In genomic region chr2:153235516-153235915, GRCh38 we compare ENCODE assay signal across 12 cellular contexts.
A peak's percentile ranks its signal among the peaks of the same experiment; 100 is the strongest.
DNase-seq lines count a peak whose midpoint lies in the region; ATAC-seq and TF ChIP-seq lines count a peak whose summit lies in the region.
"Had no signal": no experiment of that assay in that cellular context is flagged by ENCODE, and none has a peak within 500 bp of the region (broad histone marks: within the 10 kb centered on the region; RNA-seq: fewer than 3 reads in every experiment).

No MANE protein-coding gene starts in this region.

- intact Hi-C loops in aorta (cut with DNase I): no loop called here

- no peaks in the 10 kb centered on the region for H3F3A ChIP-seq in neural progenitor cell (ENCODE audit: low read depth)

- H3K4me3 ChIP-seq in aorta (ENCODE audit: low read length in 2 of 2): no peak overlapping the region
- no peak overlapping the region for H3K4me3 ChIP-seq in neural progenitor cell

- no peaks in the 10 kb centered on the region for H3K36me3 ChIP-seq in aorta (ENCODE audit: control insufficient read depth in 1 of 2, insufficient read depth in 2 of 2, low read length in 1 of 2)
- no peaks in the 10 kb centered on the region for H3K36me3 ChIP-seq in neural progenitor cell

- TF ChIP-seq CTCF in neural progenitor cell (IDR thresholded peaks at IDR 0.05): no peak

- no peaks in the 10 kb centered on the region for H3K27me3 Mint-ChIP-seq in activated T-helper 17 cell treated with anti-CD3 and anti-CD28 coated beads, Interleukin-2, amount 50 U/mL, for 72 hours
- H3K27me3 Mint-ChIP-seq in neural progenitor cell (ENCODE audit: insufficient read depth, low read depth): no peaks in the 10 kb centered on the region

- DNase-seq in activated effector memory CD4-positive, alpha-beta T cell treated with Interleukin-2 at 50 U/mL for 16 hours: no peak
- DNase-seq in aorta: no peak
- DNase-seq in DMS79 treated with DMSO at 0.1 percent for 48 hours (lab: John Stamatoyannopoulos, UW): no peak
- DNase-seq in neural progenitor cell (ENCODE audit: low spot score): no peak
- DNase-seq: amniotic stem cell, NCI-H446 treated with DMSO at 0.1 percent for 48 hours had no signal

- H3K4me1 Mint-ChIP-seq in activated T-helper 17 cell treated with anti-CD3 and anti-CD28 coated beads, Interleukin-2, amount 50 U/mL, for 72 hours: peaks cover 9% of the 10 kb centered on the region
- peaks cover 17% of the 10 kb centered on the region for H3K4me1 Mint-ChIP-seq in neural progenitor cell

- H3K79me2 ChIP-seq in neural progenitor cell (ENCODE audit: low read depth): no peaks in the 10 kb centered on the region

- H4K20me1 ChIP-seq in neural progenitor cell (ENCODE audit: low read depth): no peaks in the 10 kb centered on the region

- ATAC-seq in GM18519 (IDR thresholded peaks at IDR 0.05; ENCODE audit: low FRiP score, unreplicated experiment) (peak; percentile 84), GM19463 (IDR thresholded peaks at IDR 0.05; ENCODE audit: unreplicated experiment) (peak; percentile 84), HG03039 (IDR thresholded peaks at IDR 0.05; ENCODE audit: unreplicated experiment) (peak; percentile 65), aorta (ENCODE audit: low FRiP score) (no peak)
- peak; percentile 88 for ATAC-seq in activated T-helper 17 cell treated with anti-CD3 and anti-CD28 coated beads, Interleukin-2, amount 50 U/mL, for 72 hours (replicated peaks)
- ATAC-seq: esophagus mucosa, left lobe of liver had no signal

- H3K9ac ChIP-seq in neural progenitor cell: no peak overlapping the region

- H3K4me2 ChIP-seq in neural progenitor cell: no peak overlapping the region

- H3K27ac Mint-ChIP-seq in activated T-helper 17 cell treated with anti-CD3 and anti-CD28 coated beads, Interleukin-2, amount 50 U/mL, for 72 hours: no peak overlapping the region
- no peak overlapping the region for H3K27ac Mint-ChIP-seq in neural progenitor cell

- H2AFZ ChIP-seq in neural progenitor cell (replicated peaks): no peak overlapping the region

- WGBS in aorta, 2 donors: 87 to 92% methylated on average over 1 of the region's 1 CpG

- no peaks in the 10 kb centered on the region for H3K9me3 Mint-ChIP-seq in activated T-helper 17 cell treated with anti-CD3 and anti-CD28 coated beads, Interleukin-2, amount 50 U/mL, for 72 hours
- H3K9me3 Mint-ChIP-seq in neural progenitor cell: no peaks in the 10 kb centered on the region

- no peaks in the 10 kb centered on the region for H3K9me3 ChIP-seq in aorta (ENCODE audit: control insufficient read depth, low read length)
- no peaks in the 10 kb centered on the region for H3K9me3 ChIP-seq in neural progenitor cell (ENCODE audit: low read depth)

- no peaks in the 10 kb centered on the region for H3K36me3 Mint-ChIP-seq in activated T-helper 17 cell treated with anti-CD3 and anti-CD28 coated beads, Interleukin-2, amount 50 U/mL, for 72 hours (ENCODE audit: low read depth)
- no peaks in the 10 kb centered on the region for H3K36me3 Mint-ChIP-seq in neural progenitor cell

- H3K27me3 ChIP-seq in aorta (ENCODE audit: control insufficient read depth in 1 of 2, insufficient read depth in 2 of 2, low read length in 1 of 2) (no peaks in the 10 kb centered on the region), neural progenitor cell (no peaks in the 10 kb centered on the region)

- no peaks in the 10 kb centered on the region for H3K4me1 ChIP-seq in aorta (ENCODE audit: control insufficient read depth in 1 of 2, insufficient read depth in 2 of 2, low read length in 2 of 2)
- no peaks in the 10 kb centered on the region for H3K4me1 ChIP-seq in neural progenitor cell

- peak overlapping the region; percentile 1 for H3K4me3 Mint-ChIP-seq in activated T-helper 17 cell treated with anti-CD3 and anti-CD28 coated beads, Interleukin-2, amount 50 U/mL, for 72 hours
- H3K4me3 Mint-ChIP-seq in neural progenitor cell: no peak overlapping the region

- H3K27ac ChIP-seq in aorta (ENCODE audit: low read depth in 1 of 2, low read length in 2 of 2) (no peak overlapping the region), neural progenitor cell (no peak overlapping the region)
